2 cellular contexts compared by ENCODE assay signal in genomic region chr11:47499614-47500013, GRCh38.
TF ChIP-seq lines count a peak whose summit lies in the region.

No MANE protein-coding gene starts in this region.

TF ChIP-seq in IMR-90, 13 proteins besides CTCF, POLR2A, EP300 and RAD21:
- TF ChIP-seq FOS (IDR thresholded peaks at IDR 0.05; ENCODE audit: low read depth, low read length) (no peak), MAZ (IDR thresholded peaks at IDR 0.05; ENCODE audit: borderline replicate concordance, low read depth, low read length) (no peak), USF2 (IDR thresholded peaks at IDR 0.05; ENCODE audit: low read depth, low read length) (no peak), ELK1 (IDR thresholded peaks at IDR 0.05; ENCODE audit: borderline replicate concordance, low read depth, low read length) (no peak), CHD1 (IDR thresholded peaks at IDR 0.05; ENCODE audit: low read depth, low read length) (no peak), CEBPB (IDR thresholded peaks at IDR 0.05; ENCODE audit: low read depth, low read length) (no peak), RFX5 (IDR thresholded peaks at IDR 0.05; ENCODE audit: low read depth, low read length) (no peak), MAFK (IDR thresholded peaks at IDR 0.05; ENCODE audit: low read depth, low read length) (no peak), RCOR1 (IDR thresholded peaks at IDR 0.05; ENCODE audit: insufficient replicate concordance, low read length) (no peak), SMC3 (IDR thresholded peaks at IDR 0.05; ENCODE audit: low read depth, low read length) (no peak), NFE2L2 (IDR thresholded peaks at IDR 0.05; ENCODE audit: low read depth, low read length) (no peak), MXI1 (IDR thresholded peaks at IDR 0.05; ENCODE audit: borderline replicate concordance, low read depth, low read length) (no peak), BHLHE40 (IDR thresholded peaks at IDR 0.05; ENCODE audit: low read depth, low read length) (no peak)

TF ChIP-seq in K562, 482 proteins besides CTCF, POLR2A, EP300 and RAD21:
- TF ChIP-seq ZNF316 (IDR thresholded peaks at IDR 0.05) (0 out of 2 replicates have a peak, but pooled peaks have one; percentile 8), BRD4 (IDR thresholded peaks at IDR 0.05) (no peak), ZNF274 (IDR thresholded peaks at IDR 0.05; ENCODE audit: borderline replicate concordance, low read depth, low read length) (no peak), SREBF1 (IDR thresholded peaks at IDR 0.05; ENCODE audit: borderline replicate concordance, low read depth, low read length) (no peak), PRDM10 (IDR thresholded peaks at IDR 0.05; ENCODE audit: partially characterized antibody) (peak; percentile 44)
